Comparison of ENCODE assay signal across 19 cellular contexts in the genomic region with DNA sequence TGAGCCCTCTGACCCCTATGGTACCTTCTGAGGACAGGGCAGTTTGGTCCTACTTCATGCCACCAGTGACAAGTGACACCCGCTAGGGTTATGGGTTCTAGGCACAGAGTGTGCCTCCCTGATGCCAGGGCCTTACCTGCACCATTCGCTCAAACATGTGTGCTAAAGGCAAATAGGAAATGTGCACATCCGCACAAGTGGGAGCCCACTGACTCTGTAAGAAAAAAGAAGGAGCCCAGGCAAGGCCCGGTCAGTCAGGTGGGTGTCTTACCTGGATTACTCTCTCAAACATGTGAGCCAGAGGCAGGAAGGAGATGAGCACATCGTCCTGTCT. TPM values are rescaled to one million over a fixed set of nuclear protein-coding genes. Genes with fewer than 3 reads are reported as not detected.
DNase-seq lines count a peak whose midpoint lies in the region; ATAC-seq and TF ChIP-seq lines count a peak whose summit lies in the region.
"Had no signal": no experiment of that assay in that cellular context is flagged by ENCODE, and none has a peak within 500 bp of the region (broad histone marks: within the 10 kb centered on the region; RNA-seq: fewer than 3 reads in every experiment).

No MANE protein-coding gene starts in this region.

- no peaks in the 10 kb centered on the region for H3K9me3 ChIP-seq in upper lobe of right lung
- H3K9me3 ChIP-seq: left ventricle myocardium inferior, psoas muscle, thoracic aorta had no signal

- H3K27ac Mint-ChIP-seq in activated naive CD4-positive, alpha-beta T cell treated with anti-CD3 and anti-CD28 coated beads, Interleukin-2, amount 10 ng/mL, durations not matched to agents 7 days and 5 days: peak overlapping the region; percentile 93
- peak overlapping the region; percentile 88 for H3K27ac Mint-ChIP-seq in activated T-cell treated with anti-CD3 and anti-CD28 coated beads, Interleukin-2, amount 50 U/mL, for 24 hours
- H3K27ac Mint-ChIP-seq: activated B cell treated with CpG ODN at 0.5 μM for 24 hours had no signal

- H3K36me3 Mint-ChIP-seq in activated naive CD4-positive, alpha-beta T cell treated with anti-CD3 and anti-CD28 coated beads, Interleukin-2, amount 10 ng/mL, durations not matched to agents 7 days and 5 days: peaks cover 32% of the 10 kb centered on the region
- peaks cover 19% of the 10 kb centered on the region for H3K36me3 Mint-ChIP-seq in activated T-cell treated with anti-CD3 and anti-CD28 coated beads, Interleukin-2, amount 50 U/mL, for 24 hours (ENCODE audit: low read depth)

- H3K27ac ChIP-seq in upper lobe of right lung: peak overlapping the region; percentile 24
- H3K27ac ChIP-seq: left ventricle myocardium inferior, psoas muscle, thoracic aorta had no signal

- H3K4me3 ChIP-seq in upper lobe of right lung: no peak overlapping the region
- H3K4me3 ChIP-seq: left ventricle myocardium inferior, psoas muscle, thoracic aorta had no signal

- TF ChIP-seq CTCF in upper lobe of right lung (IDR thresholded peaks at IDR 0.05): no peak

- H3K4me1 ChIP-seq in upper lobe of right lung: no peaks in the 10 kb centered on the region
- H3K4me1 ChIP-seq: left ventricle myocardium inferior, psoas muscle had no signal

- intact Hi-C loops in left colon (cut with DNase I, micrococcal nuclease): no loop called here
- intact Hi-C loops in upper lobe of right lung (cut with DNase I): no loop called here

- no peak for DNase-seq in activated naive CD4-positive, alpha-beta T cell treated with anti-CD3 and anti-CD28 coated beads, Interleukin-2, amount 10 ng/mL, durations not matched to agents 7 days and 5 days
- no peak for DNase-seq in activated naive CD4-positive, alpha-beta T cell treated with anti-CD3 and anti-CD28 coated beads, Interleukin-2, amount 50 U/mL, for 16 hours
- DNase-seq in activated T-cell treated with anti-CD3 and anti-CD28 coated beads, Interleukin-2, amount 50 U/mL, for 24 hours: peak; percentile 49
- DNase-seq in left colon: no peak
- DNase-seq in upper lobe of right lung: no peak
- no peak for DNase-seq in GM19240 (ENCODE audit: insufficient read length, low spot score)
- no peak for DNase-seq in OCI-M1 (lab: John Stamatoyannopoulos, UW)
- DNase-seq: activated B cell treated with CpG ODN at 0.5 μM for 24 hours, Calu3, caudate nucleus, GF-D8, left ventricle myocardium inferior, NCI-H1694, psoas muscle had no signal

- CTCF ChIA-PET in activated naive CD4-positive, alpha-beta T cell treated with anti-CD3 and anti-CD28 coated beads, Interleukin-2, amount 10 ng/mL, durations not matched to agents 7 days and 5 days (lab: Charles Lee): interaction anchor here (1.0 kb wide), 1 partner anchor 34 kb away, joined by 3 read pairs; no protein-coding TSS in a partner anchor

- no peaks in the 10 kb centered on the region for H3K9me3 Mint-ChIP-seq in activated naive CD4-positive, alpha-beta T cell treated with anti-CD3 and anti-CD28 coated beads, Interleukin-2, amount 10 ng/mL, durations not matched to agents 7 days and 5 days
- H3K9me3 Mint-ChIP-seq in activated T-cell treated with anti-CD3 and anti-CD28 coated beads, Interleukin-2, amount 50 U/mL, for 24 hours: no peaks in the 10 kb centered on the region
- H3K9me3 Mint-ChIP-seq: activated B cell treated with CpG ODN at 0.5 μM for 24 hours had no signal

- ATAC-seq in left colon (peak; percentile 20), upper lobe of right lung (peak; percentile 11), GM19452 (IDR thresholded peaks at IDR 0.05; ENCODE audit: unreplicated experiment) (no peak)
- ATAC-seq: psoas muscle, SK-N-SH treated with all-trans-retinoic acid at 6 μM for 48 hours had no signal

- no peaks in the 10 kb centered on the region for H3K36me3 ChIP-seq in upper lobe of right lung
- H3K36me3 ChIP-seq: left ventricle myocardium inferior, thoracic aorta had no signal

- peaks cover 4% of the 10 kb centered on the region for H3K27me3 Mint-ChIP-seq in activated naive CD4-positive, alpha-beta T cell treated with anti-CD3 and anti-CD28 coated beads, Interleukin-2, amount 10 ng/mL, durations not matched to agents 7 days and 5 days
- no peaks in the 10 kb centered on the region for H3K27me3 Mint-ChIP-seq in activated T-cell treated with anti-CD3 and anti-CD28 coated beads, Interleukin-2, amount 50 U/mL, for 24 hours

- peaks cover 63% of the 10 kb centered on the region for H3K4me1 Mint-ChIP-seq in activated naive CD4-positive, alpha-beta T cell treated with anti-CD3 and anti-CD28 coated beads, Interleukin-2, amount 10 ng/mL, durations not matched to agents 7 days and 5 days
- peaks cover 59% of the 10 kb centered on the region for H3K4me1 Mint-ChIP-seq in activated T-cell treated with anti-CD3 and anti-CD28 coated beads, Interleukin-2, amount 50 U/mL, for 24 hours (ENCODE audit: low read depth)
- H3K4me1 Mint-ChIP-seq: activated B cell treated with CpG ODN at 0.5 μM for 24 hours had no signal

- H3K27me3 ChIP-seq in upper lobe of right lung: no peaks in the 10 kb centered on the region

- H3K4me3 Mint-ChIP-seq in activated naive CD4-positive, alpha-beta T cell treated with anti-CD3 and anti-CD28 coated beads, Interleukin-2, amount 10 ng/mL, durations not matched to agents 7 days and 5 days: peak overlapping the region; percentile 81
- H3K4me3 Mint-ChIP-seq in activated T-cell treated with anti-CD3 and anti-CD28 coated beads, Interleukin-2, amount 50 U/mL, for 24 hours: peak overlapping the region; percentile 58
- H3K4me3 Mint-ChIP-seq: activated B cell treated with CpG ODN at 0.5 μM for 24 hours had no signal

RNA-seq across cellular contexts. Expression of a gene that starts 29.1 kb away (rescaled TPM):
- total RNA-seq in left colon (not detected), upper lobe of right lung (not detected)
- total RNA-seq: activated B cell treated with CpG ODN at 0.5 μM for 24 hours, Calu3, fibroblast of villous mesenchyme, left ventricle myocardium inferior, NCI-H460, thoracic aorta had no signal

RNA-seq across cellular contexts. Expression of a gene that starts 36.9 kb away (rescaled TPM):
- total RNA-seq in left colon (under 1 TPM; 0.58 to 0.59 TPM), upper lobe of right lung (0.98 TPM)
